12 cellular contexts compared by ENCODE assay signal in the genomic region with DNA sequence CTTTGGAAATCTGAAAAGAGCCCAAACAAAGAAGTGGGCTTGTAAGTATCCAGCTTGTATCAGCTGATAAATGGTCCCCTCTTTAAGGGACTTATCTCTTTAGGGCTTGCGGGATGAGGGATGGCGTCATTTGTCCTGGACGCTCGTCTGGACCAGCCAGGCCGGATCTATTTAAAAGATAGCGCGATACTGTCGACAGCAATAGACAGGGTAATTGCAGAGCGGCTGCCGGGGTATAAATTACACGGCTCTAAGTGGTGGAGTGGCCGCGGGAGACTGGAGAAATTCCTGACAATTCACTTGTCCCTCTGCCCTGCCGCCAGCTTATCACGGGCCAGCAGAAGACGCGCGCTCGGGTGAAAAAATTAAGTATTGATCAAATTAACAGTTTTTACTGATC.
"Had no signal": no experiment of that assay in that cellular context is flagged by ENCODE, and none has a peak within 500 bp of the region (broad histone marks: within the 10 kb centered on the region; RNA-seq: fewer than 3 reads in every experiment).

No MANE protein-coding gene starts in this region.

- H3K27ac ChIP-seq: adrenal gland, thyroid gland had no signal

- ATAC-seq: activated T-helper 17 cell treated with anti-CD3 and anti-CD28 coated beads, Interleukin-2, amount 50 U/mL, for 72 hours; natural killer cell had no signal

- H3K9me3 ChIP-seq: thyroid gland had no signal

- H3K36me3 ChIP-seq: adrenal gland, thyroid gland had no signal

- H3K4me3 ChIP-seq: adrenal gland, thyroid gland had no signal

- DNase-seq: activated CD4-positive, alpha-beta T cell treated with anti-CD3 and anti-CD28 coated beads, Interleukin-2, amount 10 ng/mL, durations not matched to agents 24 days and 14 days; activated naive CD4-positive, alpha-beta T cell treated with anti-CD3 and anti-CD28 coated beads, Interleukin-2, amount 10 ng/mL, durations not matched to agents 7 days and 5 days; activated T-cell treated with anti-CD3 and anti-CD28 coated beads for 4 hours; adrenal gland; central memory CD4-positive, alpha-beta T cell; cortex of kidney; effector memory CD4-positive, alpha-beta T cell; hypothalamus; immature natural killer cell; natural killer cell; thyroid gland had no signal

- H3K4me1 ChIP-seq: adrenal gland, thyroid gland had no signal

- H3K27me3 ChIP-seq: thyroid gland had no signal
